10 cellular contexts compared by ENCODE assay signal in genomic region chr15:69749797-69750196, GRCh38.
DNase-seq lines count a peak whose midpoint lies in the region; ATAC-seq and TF ChIP-seq lines count a peak whose summit lies in the region.
"Had no signal": no experiment of that assay in that cellular context is flagged by ENCODE, and none has a peak within 500 bp of the region (broad histone marks: within the 10 kb centered on the region; RNA-seq: fewer than 3 reads in every experiment).

No MANE protein-coding gene starts in this region.

- H3K27ac Mint-ChIP-seq in activated CD4-positive, alpha-beta memory T cell treated with anti-CD3 and anti-CD28 coated beads for 36 hours: peak overlapping the region; percentile 3
- no peak overlapping the region for H3K27ac Mint-ChIP-seq in activated CD4-positive, alpha-beta memory T cell treated with anti-CD3 and anti-CD28 coated beads, Interleukin-2, amount 10 ng/mL, durations not matched to agents 7 days and 5 days

- no peak overlapping the region for H3K18ac ChIP-seq in IMR-90 (ENCODE audit: low read depth, low read length)

- H3K14ac ChIP-seq in IMR-90 (replicated peaks; ENCODE audit: low read depth, low read length): no peak overlapping the region

- H3K9me3 ChIP-seq in IMR-90 (ENCODE audit: control insufficient read depth, insufficient read depth, low read length) (peaks cover 6% of the 10 kb centered on the region), neutrophil (no peaks in the 10 kb centered on the region)

- dilution Hi-C loops in IMR-90 (cut with HindIII; ENCODE audit: low sequenced_read_pairs, unreplicated experiment): no loop called here

- H2AFZ ChIP-seq in IMR-90 (replicated peaks; ENCODE audit: low read length, poor library complexity): no peak overlapping the region

- DNase-seq in activated CD4-positive, alpha-beta memory T cell treated with anti-CD3 and anti-CD28 coated beads for 36 hours: no peak
- no peak for DNase-seq in activated CD4-positive, alpha-beta memory T cell treated with anti-CD3 and anti-CD28 coated beads, Interleukin-2, amount 10 ng/mL, durations not matched to agents 7 days and 5 days
- DNase-seq in IMR-90 (no peak), astrocyte of the cerebellum (ENCODE audit: low read depth) (no peak), SHP77 treated with DMSO at 0.1 percent for 48 hours (lab: John Stamatoyannopoulos, UW) (no peak), activated T-cell treated with anti-CD3 and anti-CD28 coated beads for 4 hours (no peak)
- DNase-seq: cerebellar nuclear complex had no signal

- H3K4me1 ChIP-seq in IMR-90 (ENCODE audit: control insufficient read depth, insufficient read depth, low read length): no peaks in the 10 kb centered on the region
- H3K4me1 ChIP-seq in neutrophil (ENCODE audit: control insufficient read depth in 1 of 2, insufficient read depth in 1 of 2, low read depth in 1 of 2, low read length in 1 of 2): peaks cover 51 to 74% of the 10 kb centered on the region in 2 experiments

- H3K36me3 ChIP-seq in IMR-90 (ENCODE audit: control insufficient read depth, insufficient read depth, low read length) (no peaks in the 10 kb centered on the region), neutrophil (no peaks in the 10 kb centered on the region)
- H3K36me3 ChIP-seq: BLaER1 treated with 17β-estradiol and CSF1 and Interleukin-3, amounts not matched to agents 10 nM and 100 nM had no signal

- H3K23ac ChIP-seq in IMR-90 (ENCODE audit: low read depth, low read length): no peak overlapping the region

- peaks cover 47% of the 10 kb centered on the region for H3K27me3 ChIP-seq in IMR-90 (ENCODE audit: control insufficient read depth, insufficient read depth, low read length)
- H3K27me3 ChIP-seq in neutrophil: no peaks in the 10 kb centered on the region

- no peak overlapping the region for H2BK5ac ChIP-seq in IMR-90 (ENCODE audit: low read depth, low read length, poor library complexity, severe bottlenecking)

- H4K20me1 ChIP-seq in IMR-90 (ENCODE audit: insufficient read depth, low read length): no peaks in the 10 kb centered on the region

- TF ChIP-seq CTCF in IMR-90 (conservative IDR thresholded peaks at IDR 0.05; ENCODE audit: low read depth, low read length): peak; percentile 20; the same call in 1 of the 2 replicates
- peak; percentile 15 for TF ChIP-seq CTCF in astrocyte of the cerebellum (IDR thresholded peaks at IDR 0.05; ENCODE audit: low read depth, low read length, missing control alignments)
- peak; percentile 47 for TF ChIP-seq CTCF in neutrophil (IDR thresholded peaks at IDR 0.05)

- H3K4ac ChIP-seq in IMR-90 (ENCODE audit: low read depth, low read length): no peak overlapping the region

- intact Hi-C loops in activated CD4-positive, alpha-beta memory T cell treated with anti-CD3 and anti-CD28 coated beads for 36 hours (cut with micrococcal nuclease): loop anchor here (10.0 kb wide), 1 partner anchor 505 kb away; no protein-coding TSS in a partner anchor
- intact Hi-C loops in IMR-90 (cut with micrococcal nuclease): no loop called here

- H3K4me3 ChIP-seq in IMR-90 (ENCODE audit: insufficient read depth, low read depth, low read length) (no peak overlapping the region), astrocyte of the cerebellum (ENCODE audit: low read depth, low read length) (no peak overlapping the region), neutrophil (ENCODE audit: low read depth in 1 of 2, low read length in 1 of 2) (no peak overlapping the region)
- H3K4me3 ChIP-seq: BLaER1 treated with 17β-estradiol and CSF1 and Interleukin-3, amounts not matched to agents 10 nM and 100 nM had no signal

- peak; percentile 20; the same call in 1 of the 2 replicates for TF ChIP-seq RAD21 in IMR-90 (IDR thresholded peaks at IDR 0.05; ENCODE audit: low read length)

- H3K4me1 Mint-ChIP-seq in activated CD4-positive, alpha-beta memory T cell treated with anti-CD3 and anti-CD28 coated beads for 36 hours (ENCODE audit: low read depth): peaks cover 52% of the 10 kb centered on the region
- peaks cover 23% of the 10 kb centered on the region for H3K4me1 Mint-ChIP-seq in activated CD4-positive, alpha-beta memory T cell treated with anti-CD3 and anti-CD28 coated beads, Interleukin-2, amount 10 ng/mL, durations not matched to agents 7 days and 5 days

- no TSS peak for BruUV-seq in IMR-90 (replicated peaks; lab: Mats Ljungman, UMichigan)

- H3K9me1 ChIP-seq in IMR-90 (ENCODE audit: insufficient read depth, low read length): no peaks in the 10 kb centered on the region

- no peak overlapping the region for H2BK120ac ChIP-seq in IMR-90 (ENCODE audit: low read depth, low read length)

- CTCF ChIA-PET in activated CD4-positive, alpha-beta memory T cell treated with anti-CD3 and anti-CD28 coated beads for 36 hours (lab: Charles Lee): interaction anchor here (0.6 to 2.3 kb wide), 13 partner anchors 10 to 758 kb away, joined by 3 to 8 read pairs (median 3); no protein-coding TSS in a partner anchor
- CTCF ChIA-PET in activated CD4-positive, alpha-beta memory T cell treated with anti-CD3 and anti-CD28 coated beads, Interleukin-2, amount 10 ng/mL, durations not matched to agents 7 days and 5 days (lab: Charles Lee): no interaction called here
- CTCF ChIA-PET in IMR-90 (lab: Yijun Ruan, JAX): no interaction called here

- in situ Hi-C loops in IMR-90 (cut with MboI; ENCODE audit: low sequenced_read_pairs) (no loop called here), astrocyte of the cerebellum (cut with HindIII; ENCODE audit: low sequenced_read_pairs) (no loop called here)

- no peak overlapping the region for H2AK9ac ChIP-seq in IMR-90 (replicated peaks; ENCODE audit: low read depth, low read length, poor library complexity)

- peaks cover 18% of the 10 kb centered on the region for H3K36me3 Mint-ChIP-seq in activated CD4-positive, alpha-beta memory T cell treated with anti-CD3 and anti-CD28 coated beads for 36 hours
- peaks cover 38% of the 10 kb centered on the region for H3K36me3 Mint-ChIP-seq in activated CD4-positive, alpha-beta memory T cell treated with anti-CD3 and anti-CD28 coated beads, Interleukin-2, amount 10 ng/mL, durations not matched to agents 7 days and 5 days (ENCODE audit: low read depth)

- no peak overlapping the region for H3K4me2 ChIP-seq in IMR-90 (ENCODE audit: low read depth, low read length)
- H3K4me2 ChIP-seq: BLaER1 treated with 17β-estradiol and CSF1 and Interleukin-3, amounts not matched to agents 10 nM and 100 nM had no signal

- WGBS in IMR-90 (ENCODE audit: extremely low coverage in 2 of 2, insufficient read length in 1 of 2), 2 experiments: no CpG with 5 or more reads among the region's 2 CpGs

- H4K5ac ChIP-seq in IMR-90 (ENCODE audit: low read depth, low read length): no peak overlapping the region

- no peak overlapping the region for H4K8ac ChIP-seq in IMR-90 (ENCODE audit: low read depth in 2 of 2, low read length in 2 of 2)

- POLR2A ChIA-PET in activated CD4-positive, alpha-beta memory T cell treated with anti-CD3 and anti-CD28 coated beads for 36 hours (lab: Charles Lee): interaction anchor here (1.2 to 1.3 kb wide), 2 partner anchors 28 to 70 kb away, joined by 4 to 5 read pairs; no protein-coding TSS in a partner anchor
- POLR2A ChIA-PET in activated CD4-positive, alpha-beta memory T cell treated with anti-CD3 and anti-CD28 coated beads, Interleukin-2, amount 10 ng/mL, durations not matched to agents 7 days and 5 days (lab: Charles Lee): interaction anchor here (1.2 kb wide), 1 partner anchor 18 kb away, joined by 4 read pairs; no protein-coding TSS in a partner anchor
- POLR2A ChIA-PET in IMR-90 (lab: Charles Lee; ENCODE audit: unreplicated experiment): no interaction called here

- peaks cover 15% of the 10 kb centered on the region for H3K27me3 Mint-ChIP-seq in activated CD4-positive, alpha-beta memory T cell treated with anti-CD3 and anti-CD28 coated beads for 36 hours
- H3K27me3 Mint-ChIP-seq in activated CD4-positive, alpha-beta memory T cell treated with anti-CD3 and anti-CD28 coated beads, Interleukin-2, amount 10 ng/mL, durations not matched to agents 7 days and 5 days: peaks cover 32% of the 10 kb centered on the region

- H2AK5ac ChIP-seq in IMR-90 (ENCODE audit: low read depth, low read length): no peak overlapping the region

- TF ChIP-seq POLR2A in IMR-90 (IDR thresholded peaks at IDR 0.05; ENCODE audit: low read depth, low read length): no peak

- peaks cover 15% of the 10 kb centered on the region for H3K9me3 Mint-ChIP-seq in activated CD4-positive, alpha-beta memory T cell treated with anti-CD3 and anti-CD28 coated beads for 36 hours
- peaks cover 28% of the 10 kb centered on the region for H3K9me3 Mint-ChIP-seq in activated CD4-positive, alpha-beta memory T cell treated with anti-CD3 and anti-CD28 coated beads, Interleukin-2, amount 10 ng/mL, durations not matched to agents 7 days and 5 days

- H3K27ac ChIP-seq in IMR-90 (ENCODE audit: insufficient read depth, low read length): no peak overlapping the region
- H3K27ac ChIP-seq in neutrophil: peak overlapping the region; percentile 68
- H3K27ac ChIP-seq: BLaER1 treated with 17β-estradiol and CSF1 and Interleukin-3, amounts not matched to agents 10 nM and 100 nM had no signal

- H2BK20ac ChIP-seq in IMR-90 (ENCODE audit: low read depth, low read length): no peak overlapping the region

- H3K79me1 ChIP-seq in IMR-90 (ENCODE audit: low read depth in 1 of 2, low read length in 2 of 2): no peaks in the 10 kb centered on the region

- ATAC-seq in IMR-90 (ENCODE audit: low read depth) (no peak), HG02870 (IDR thresholded peaks at IDR 0.05; ENCODE audit: unreplicated experiment) (no peak)

- H3K56ac ChIP-seq in IMR-90 (ENCODE audit: extremely low read depth, insufficient read depth, low read length): no peak overlapping the region

- no peak overlapping the region for H3K4me3 Mint-ChIP-seq in activated CD4-positive, alpha-beta memory T cell treated with anti-CD3 and anti-CD28 coated beads for 36 hours
- no peak overlapping the region for H3K4me3 Mint-ChIP-seq in activated CD4-positive, alpha-beta memory T cell treated with anti-CD3 and anti-CD28 coated beads, Interleukin-2, amount 10 ng/mL, durations not matched to agents 7 days and 5 days

- no peak overlapping the region for H3K9ac ChIP-seq in IMR-90 (ENCODE audit: low read depth, low read length)
- H3K9ac ChIP-seq: BLaER1 treated with 17β-estradiol and CSF1 and Interleukin-3, amounts not matched to agents 10 nM and 100 nM had no signal

- no peak overlapping the region for H4K91ac ChIP-seq in IMR-90 (ENCODE audit: insufficient read depth, low read depth, low read length)

- H2BK15ac ChIP-seq in IMR-90 (ENCODE audit: low read depth, low read length): no peak overlapping the region

TF ChIP-seq in IMR-90, 13 proteins besides CTCF, POLR2A, EP300 and RAD21:
- TF ChIP-seq USF2 (IDR thresholded peaks at IDR 0.05; ENCODE audit: low read depth, low read length) (no peak), MAFK (IDR thresholded peaks at IDR 0.05; ENCODE audit: low read depth, low read length) (no peak)
TF ChIP-seq in IMR-90: peak in this region for 0.
